In genomic region chr20:62323980-62324906, GRCh38 we compare ENCODE assay signal across 1 cellular context.
TF ChIP-seq lines count a peak whose summit lies in the region.

No MANE protein-coding gene starts in this region.

TF ChIP-seq in HepG2, 621 proteins besides CTCF, POLR2A, EP300 and RAD21 (continued from another document):
- TF ChIP-seq RBFOX2 (IDR thresholded peaks at IDR 0.05; ENCODE audit: low read depth, low read length): 0 out of 2 replicates have a peak, but pooled peaks have one; percentile 6
